In genomic region chr2:10440736-10441135, GRCh38 we compare ENCODE assay signal across 15 cellular contexts. TPM values are rescaled to one million over a fixed set of nuclear protein-coding genes. Genes with fewer than 3 reads are reported as not detected.
DNase-seq lines count a peak whose midpoint lies in the region; ATAC-seq and TF ChIP-seq lines count a peak whose summit lies in the region.
"Had no signal": no experiment of that assay in that cellular context is flagged by ENCODE, and none has a peak within 500 bp of the region (broad histone marks: within the 10 kb centered on the region; RNA-seq: fewer than 3 reads in every experiment).

No MANE protein-coding gene starts in this region.

- no peaks in the 10 kb centered on the region for H3K9me3 ChIP-seq in osteoblast (ENCODE audit: low read depth, low read length)
- H3K9me3 ChIP-seq: Caco-2, HAP-1 had no signal

- TF ChIP-seq CTCF in osteoblast (IDR thresholded peaks at IDR 0.05; ENCODE audit: extremely low read depth, low read depth, low read length) = no peak

- H3K36me3 Mint-ChIP-seq in activated naive CD8-positive, alpha-beta T cell treated with anti-CD3 and anti-CD28 coated beads for 36 hours = peaks cover 50% of the 10 kb centered on the region
- H3K36me3 Mint-ChIP-seq in activated naive CD8-positive, alpha-beta T cell treated with anti-CD3 and anti-CD28 coated beads, Interleukin-2, amount 50 U/mL, for 24 hours (ENCODE audit: low read depth) = peaks cover 67% of the 10 kb centered on the region
- peaks cover 54% of the 10 kb centered on the region for H3K36me3 Mint-ChIP-seq in T-cell

- no peak for DNase-seq in activated naive CD8-positive, alpha-beta T cell treated with anti-CD3 and anti-CD28 coated beads for 36 hours
- DNase-seq in activated naive CD8-positive, alpha-beta T cell treated with anti-CD3 and anti-CD28 coated beads, Interleukin-2, amount 50 U/mL, for 24 hours = no peak
- DNase-seq in astrocyte of the hippocampus (ENCODE audit: low read depth, low spot score) (peak; percentile 36), osteoblast (ENCODE audit: insufficient read length, low spot score, missing footprints) (peak; percentile 42), SHP77 (lab: John Stamatoyannopoulos, UW) (no peak), T-cell (no peak)
- DNase-seq: C1 segment of cervical spinal cord; Caco-2; CD4-positive, CD25-positive, alpha-beta regulatory T cell; CD8-positive, alpha-beta T cell; DMS153; DND-41; GOT3; HFFc6 had no signal

- no peak overlapping the region for H3K4me3 ChIP-seq in osteoblast (ENCODE audit: insufficient read depth, low read length)
- H3K4me3 ChIP-seq: HAP-1 had no signal

- peaks cover 15% of the 10 kb centered on the region for H4K20me1 ChIP-seq in osteoblast (ENCODE audit: insufficient read depth, low read length)

- no peak overlapping the region for H2AFZ ChIP-seq in osteoblast (ENCODE audit: low read length)

- no peaks in the 10 kb centered on the region for H3K4me1 ChIP-seq in osteoblast (ENCODE audit: insufficient read depth, low read length)

- H3K27me3 Mint-ChIP-seq in activated naive CD8-positive, alpha-beta T cell treated with anti-CD3 and anti-CD28 coated beads for 36 hours = no peaks in the 10 kb centered on the region
- no peaks in the 10 kb centered on the region for H3K27me3 Mint-ChIP-seq in activated naive CD8-positive, alpha-beta T cell treated with anti-CD3 and anti-CD28 coated beads, Interleukin-2, amount 50 U/mL, for 24 hours
- H3K27me3 Mint-ChIP-seq in T-cell = no peaks in the 10 kb centered on the region
- H3K27me3 Mint-ChIP-seq: CD4-positive, CD25-positive, alpha-beta regulatory T cell had no signal

- peaks cover 21% of the 10 kb centered on the region for H3K79me2 ChIP-seq in osteoblast (ENCODE audit: insufficient read depth, low read length)

- no peaks in the 10 kb centered on the region for H3K9me3 Mint-ChIP-seq in activated naive CD8-positive, alpha-beta T cell treated with anti-CD3 and anti-CD28 coated beads for 36 hours
- no peaks in the 10 kb centered on the region for H3K9me3 Mint-ChIP-seq in activated naive CD8-positive, alpha-beta T cell treated with anti-CD3 and anti-CD28 coated beads, Interleukin-2, amount 50 U/mL, for 24 hours
- H3K9me3 Mint-ChIP-seq in T-cell = no peaks in the 10 kb centered on the region
- H3K9me3 Mint-ChIP-seq: CD4-positive, CD25-positive, alpha-beta regulatory T cell; CD8-positive, alpha-beta T cell; HFFc6 had no signal

- H3K4me1 Mint-ChIP-seq in activated naive CD8-positive, alpha-beta T cell treated with anti-CD3 and anti-CD28 coated beads for 36 hours = peaks cover 43% of the 10 kb centered on the region
- H3K4me1 Mint-ChIP-seq in activated naive CD8-positive, alpha-beta T cell treated with anti-CD3 and anti-CD28 coated beads, Interleukin-2, amount 50 U/mL, for 24 hours = peaks cover 45% of the 10 kb centered on the region
- peaks cover 0 to 15% (median 14%) of the 10 kb centered on the region in 3 donors for H3K4me1 Mint-ChIP-seq in T-cell

- H3K27ac ChIP-seq in osteoblast (ENCODE audit: low read depth, low read length) = no peak overlapping the region

- peaks cover 59% of the 10 kb centered on the region for H3K36me3 ChIP-seq in osteoblast (ENCODE audit: insufficient read depth, low read length)

- H3K4me3 Mint-ChIP-seq in activated naive CD8-positive, alpha-beta T cell treated with anti-CD3 and anti-CD28 coated beads for 36 hours = no peak overlapping the region
- H3K4me3 Mint-ChIP-seq in activated naive CD8-positive, alpha-beta T cell treated with anti-CD3 and anti-CD28 coated beads, Interleukin-2, amount 50 U/mL, for 24 hours = no peak overlapping the region
- H3K4me3 Mint-ChIP-seq in T-cell = no peak overlapping the region
- H3K4me3 Mint-ChIP-seq: CD4-positive, CD25-positive, alpha-beta regulatory T cell; CD8-positive, alpha-beta T cell; HFFc6 had no signal

- ATAC-seq in activated naive CD8-positive, alpha-beta T cell treated with anti-CD3 and anti-CD28 coated beads, Interleukin-2, amount 50 U/mL, for 24 hours = no peak
- ATAC-seq in T-cell (replicated peaks in 1 of 4) = no peak
- ATAC-seq: CD8-positive, alpha-beta T cell had no signal

- POLR2A ChIA-PET in T-cell (lab: Charles Lee) = no interaction called here

- peak overlapping the region; percentile 84 for H3K27ac Mint-ChIP-seq in activated naive CD8-positive, alpha-beta T cell treated with anti-CD3 and anti-CD28 coated beads for 36 hours
- H3K27ac Mint-ChIP-seq in activated naive CD8-positive, alpha-beta T cell treated with anti-CD3 and anti-CD28 coated beads, Interleukin-2, amount 50 U/mL, for 24 hours = no peak overlapping the region
- H3K27ac Mint-ChIP-seq in T-cell = no peak overlapping the region
- H3K27ac Mint-ChIP-seq: CD8-positive, alpha-beta T cell; HFFc6 had no signal

- no peak overlapping the region for H3K4me2 ChIP-seq in osteoblast (ENCODE audit: insufficient read depth, low read length)

- H3K27me3 ChIP-seq in osteoblast (ENCODE audit: insufficient read depth, low read length) = no peaks in the 10 kb centered on the region

- CTCF ChIA-PET in T-cell (lab: Charles Lee) = interaction anchor here (0.6 to 0.8 kb wide), 3 partner anchors 177 to 465 kb away, joined by 3 to 4 read pairs (median 3); no protein-coding TSS in a partner anchor

RNA-seq across cellular contexts. Expression of gene ODC1, which starts 7.4 kb away (rescaled TPM):
- 100 to 1,000 TPM; 357 to 367 TPM for total RNA-seq in activated naive CD8-positive, alpha-beta T cell treated with anti-CD3 and anti-CD28 coated beads for 36 hours
- 106 and 109 TPM in 2 replicates for total RNA-seq in osteoblast
- 100 to 1,000 TPM in 1 of 5 donors, 10 to 100 TPM in 4; 40.6 to 102 (median 53.3) TPM for total RNA-seq in T-cell

Comparison
In these comparisons a context has a peak if more than half of its experiments do, and no peak if none do; other contexts are left out.
1. DNase-seq: peak in astrocyte of the hippocampus (single experiment) and osteoblast (single experiment); none in activated naive CD8-positive, alpha-beta T cell treated with anti-CD3 and anti-CD28 coated beads for 36 hours (single experiment), activated naive CD8-positive, alpha-beta T cell treated with anti-CD3 and anti-CD28 coated beads, Interleukin-2, amount 50 U/mL, for 24 hours (single experiment), SHP77 (0 of 2) and T-cell (0 of 34).